19 cellular contexts compared by ENCODE assay signal in the genomic region with DNA sequence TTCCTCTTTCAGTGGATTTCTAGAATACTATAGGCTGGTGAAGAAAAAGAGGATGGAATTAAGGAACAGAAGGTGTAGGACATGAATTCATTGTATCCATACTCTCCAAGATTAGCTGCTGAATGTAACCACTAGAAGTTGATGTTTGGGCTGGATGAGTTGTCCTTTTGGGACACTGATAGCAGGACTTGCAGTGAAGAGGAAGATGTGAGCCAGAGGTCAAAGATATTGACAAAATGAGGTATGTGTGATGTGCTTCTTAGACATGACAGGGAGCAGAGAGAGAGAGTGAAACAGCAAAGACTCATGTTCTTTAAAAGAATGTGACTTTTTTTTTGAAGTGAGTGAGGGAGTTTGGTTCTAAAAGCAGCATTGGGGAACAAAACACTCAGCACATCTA.
"Had no signal": no experiment of that assay in that cellular context is flagged by ENCODE, and none has a peak within 500 bp of the region (broad histone marks: within the 10 kb centered on the region; RNA-seq: fewer than 3 reads in every experiment).

No MANE protein-coding gene starts in this region.

- H3K4me1 Mint-ChIP-seq: immature natural killer cell; stimulated activated naive CD8-positive, alpha-beta T cell treated with anti-CD3 and anti-CD28 coated beads, Interleukin-15, amount 100 ng/mL, for 72 hours had no signal

- H3K36me3 ChIP-seq: heart right ventricle, suprapubic skin, transverse colon, WERI-Rb-1 had no signal

- H3K27me3 ChIP-seq: heart right ventricle, suprapubic skin, transverse colon had no signal

- H3K27me3 Mint-ChIP-seq: dendritic cell treated with granulocyte-macrophage colony-stimulating factor and Interleukin-4, amounts not matched to agents 40 ng/mL and 50 ng/mL, for 4 days; stimulated activated naive CD8-positive, alpha-beta T cell treated with anti-CD3 and anti-CD28 coated beads, Interleukin-15, amount 100 ng/mL, for 72 hours had no signal

- H3K4me1 ChIP-seq: heart right ventricle had no signal

- H3K27ac ChIP-seq: heart right ventricle, suprapubic skin, transverse colon, WERI-Rb-1 had no signal

- H3K9me3 ChIP-seq: suprapubic skin, transverse colon had no signal

- H3K27ac Mint-ChIP-seq: activated naive CD4-positive, alpha-beta T cell treated with anti-CD3 and anti-CD28 coated beads, Interleukin-2, amount 50 U/mL, for 72 hours; activated T-cell treated with anti-CD3 and anti-CD28 coated beads, Interleukin-2, amount 50 U/mL, for 72 hours; dendritic cell treated with granulocyte-macrophage colony-stimulating factor and Interleukin-4, amounts not matched to agents 40 ng/mL and 50 ng/mL, for 4 days; immature natural killer cell; progenitor cell of endocrine pancreas; stimulated activated naive CD8-positive, alpha-beta T cell treated with anti-CD3 and anti-CD28 coated beads, Interleukin-15, amount 100 ng/mL, for 72 hours had no signal

- DNase-seq: activated CD4-positive, alpha-beta T cell treated with anti-CD3 and anti-CD28 coated beads for 1 hour; activated CD8-positive, alpha-beta memory T cell treated with anti-CD3 and anti-CD28 coated beads for 24 hours; activated CD8-positive, alpha-beta memory T cell treated with anti-CD3 and anti-CD28 coated beads, Interleukin-2, amount 50 U/mL, for 48 hours; activated gamma-delta T cell treated with Interleukin-2 at 50 U/mL for 16 hours; activated T-cell treated with anti-CD3 and anti-CD28 coated beads, Interleukin-2, amount 50 U/mL, for 72 hours; effector CD8-positive, alpha-beta T cell; heart right ventricle; immature natural killer cell; stimulated activated CD4-positive, alpha-beta T cell treated with anti-CD3 and anti-CD28 coated beads, Interleukin-15, amount 100 ng/mL, for 24 hours; stimulated activated CD4-positive, alpha-beta T cell treated with anti-CD3 and anti-CD28 coated beads, Interleukin-2, amount 100 ng/mL, for 48 hours; stimulated activated naive CD8-positive, alpha-beta T cell treated with anti-CD3 and anti-CD28 coated beads, Interleukin-15, amount 100 ng/mL, for 72 hours; T-helper 2 cell; transverse colon; WERI-Rb-1 had no signal

- H3K4me3 ChIP-seq: heart right ventricle, skin epidermis, suprapubic skin, transverse colon had no signal

- ATAC-seq: activated naive CD4-positive, alpha-beta T cell treated with anti-CD3 and anti-CD28 coated beads, Interleukin-2, amount 50 U/mL, for 72 hours; activated T-cell treated with anti-CD3 and anti-CD28 coated beads, Interleukin-2, amount 50 U/mL, for 72 hours; heart right ventricle; stimulated activated naive CD8-positive, alpha-beta T cell treated with anti-CD3 and anti-CD28 coated beads, Interleukin-15, amount 100 ng/mL, for 72 hours had no signal

- H3K4me3 Mint-ChIP-seq: activated T-cell treated with anti-CD3 and anti-CD28 coated beads, Interleukin-2, amount 50 U/mL, for 72 hours; dendritic cell treated with granulocyte-macrophage colony-stimulating factor and Interleukin-4, amounts not matched to agents 40 ng/mL and 50 ng/mL, for 4 days; immature natural killer cell; stimulated activated naive CD8-positive, alpha-beta T cell treated with anti-CD3 and anti-CD28 coated beads, Interleukin-15, amount 100 ng/mL, for 72 hours had no signal
